Comparison of ENCODE assay signal across 1 cellular context in the genomic region with DNA sequence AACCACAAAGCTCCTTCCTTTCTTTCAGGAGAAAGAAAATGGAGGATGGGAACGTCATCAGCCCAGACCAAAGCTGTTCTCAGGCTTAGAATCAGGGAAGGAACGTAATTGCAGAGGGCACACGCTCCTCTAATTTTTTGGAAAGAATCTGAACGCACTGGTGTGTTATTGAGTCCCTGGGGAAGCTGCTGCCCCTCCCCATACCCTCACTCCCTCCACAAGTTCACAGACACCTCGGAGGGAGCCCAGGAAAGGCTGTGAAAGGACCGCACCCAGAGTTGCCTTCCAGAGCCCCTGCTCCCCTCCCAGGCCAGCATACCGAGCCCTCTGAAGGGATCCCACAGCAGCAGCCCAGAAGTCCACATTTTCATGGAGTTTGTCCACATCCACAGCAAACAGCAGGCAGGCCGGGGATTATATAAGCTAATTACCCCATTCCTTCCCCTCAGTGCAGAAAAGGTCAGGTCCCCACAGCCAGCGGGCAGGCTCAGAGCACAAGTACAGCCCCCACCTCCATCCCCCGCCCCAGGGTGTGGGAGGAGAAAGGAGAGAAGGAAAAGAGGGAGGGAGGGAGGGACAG.
TF ChIP-seq lines count a peak whose summit lies in the region.

No MANE protein-coding gene starts in this region.

TF ChIP-seq in WTC11, 78 proteins besides CTCF, POLR2A, EP300 and RAD21 (continued from another document):
- TF ChIP-seq, protein P1, sequence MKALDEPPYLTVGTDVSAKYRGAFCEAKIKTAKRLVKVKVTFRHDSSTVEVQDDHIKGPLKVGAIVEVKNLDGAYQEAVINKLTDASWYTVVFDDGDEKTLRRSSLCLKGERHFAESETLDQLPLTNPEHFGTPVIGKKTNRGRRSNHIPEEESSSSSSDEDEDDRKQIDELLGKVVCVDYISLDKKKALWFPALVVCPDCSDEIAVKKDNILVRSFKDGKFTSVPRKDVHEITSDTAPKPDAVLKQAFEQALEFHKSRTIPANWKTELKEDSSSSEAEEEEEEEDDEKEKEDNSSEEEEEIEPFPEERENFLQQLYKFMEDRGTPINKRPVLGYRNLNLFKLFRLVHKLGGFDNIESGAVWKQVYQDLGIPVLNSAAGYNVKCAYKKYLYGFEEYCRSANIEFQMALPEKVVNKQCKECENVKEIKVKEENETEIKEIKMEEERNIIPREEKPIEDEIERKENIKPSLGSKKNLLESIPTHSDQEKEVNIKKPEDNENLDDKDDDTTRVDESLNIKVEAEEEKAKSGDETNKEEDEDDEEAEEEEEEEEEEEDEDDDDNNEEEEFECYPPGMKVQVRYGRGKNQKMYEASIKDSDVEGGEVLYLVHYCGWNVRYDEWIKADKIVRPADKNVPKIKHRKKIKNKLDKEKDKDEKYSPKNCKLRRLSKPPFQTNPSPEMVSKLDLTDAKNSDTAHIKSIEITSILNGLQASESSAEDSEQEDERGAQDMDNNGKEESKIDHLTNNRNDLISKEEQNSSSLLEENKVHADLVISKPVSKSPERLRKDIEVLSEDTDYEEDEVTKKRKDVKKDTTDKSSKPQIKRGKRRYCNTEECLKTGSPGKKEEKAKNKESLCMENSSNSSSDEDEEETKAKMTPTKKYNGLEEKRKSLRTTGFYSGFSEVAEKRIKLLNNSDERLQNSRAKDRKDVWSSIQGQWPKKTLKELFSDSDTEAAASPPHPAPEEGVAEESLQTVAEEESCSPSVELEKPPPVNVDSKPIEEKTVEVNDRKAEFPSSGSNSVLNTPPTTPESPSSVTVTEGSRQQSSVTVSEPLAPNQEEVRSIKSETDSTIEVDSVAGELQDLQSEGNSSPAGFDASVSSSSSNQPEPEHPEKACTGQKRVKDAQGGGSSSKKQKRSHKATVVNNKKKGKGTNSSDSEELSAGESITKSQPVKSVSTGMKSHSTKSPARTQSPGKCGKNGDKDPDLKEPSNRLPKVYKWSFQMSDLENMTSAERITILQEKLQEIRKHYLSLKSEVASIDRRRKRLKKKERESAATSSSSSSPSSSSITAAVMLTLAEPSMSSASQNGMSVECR (CRISPR knock-in tag; IDR thresholded peaks at IDR 0.05; ENCODE audit: borderline replicate concordance) = no peak
- no peak for TF ChIP-seq GTF2I (CRISPR knock-in tag; conservative IDR thresholded peaks at IDR 0.05)
